32 cellular contexts compared by ENCODE assay signal in genomic region chr4:150725957-150726523, GRCh38.
"Had no signal": no experiment of that assay in that cellular context is flagged by ENCODE, and none has a peak within 500 bp of the region (broad histone marks: within the 10 kb centered on the region; RNA-seq: fewer than 3 reads in every experiment).

No MANE protein-coding gene starts in this region.

- H3K27me3 ChIP-seq: ascending aorta, breast epithelium, cardiac muscle cell, colonic mucosa, dorsolateral prefrontal cortex, esophagus muscularis mucosa, foreskin keratinocyte, gastrocnemius medialis, heart left ventricle had no signal

- H3K9me3 ChIP-seq: colonic mucosa had no signal

- H3K4me3 Mint-ChIP-seq: activated CD4-positive, alpha-beta memory T cell treated with anti-CD3 and anti-CD28 coated beads, Interleukin-2, amount 10 ng/mL, durations not matched to agents 7 days and 5 days; activated CD4-positive, alpha-beta T cell treated with anti-CD3 and anti-CD28 coated beads, Interleukin-2, amount 10 ng/mL, durations not matched to agents 7 days and 5 days; activated naive CD4-positive, alpha-beta T cell treated with anti-CD3 and anti-CD28 coated beads for 36 hours; activated naive CD4-positive, alpha-beta T cell treated with anti-CD3 and anti-CD28 coated beads, Interleukin-2, amount 50 U/mL, for 24 hours; activated naive CD8-positive, alpha-beta T cell treated with anti-CD3 and anti-CD28 coated beads for 36 hours; activated naive CD8-positive, alpha-beta T cell treated with anti-CD3 and anti-CD28 coated beads, Interleukin-2, amount 50 U/mL, for 24 hours; activated T-cell treated with anti-CD3 and anti-CD28 coated beads, Interleukin-2, amount 50 U/mL, for 24 hours; activated T-helper 1 cell treated with anti-CD3 and anti-CD28 coated beads, Interleukin-12 subunit alpha, Interleukin-12 subunit beta, Interleukin-2, Interleukin-4 antibody, amounts not matched to agents 30 ng/mL and 10 ng/mL and 1 ng/mL, durations not matched to agents 14 hours and 24 hours and 36 hours; brain; endodermal cell had no signal

- ATAC-seq: activated naive CD8-positive, alpha-beta T cell treated with anti-CD3 and anti-CD28 coated beads, Interleukin-2, amount 50 U/mL, for 24 hours; foreskin keratinocyte; gastrocnemius medialis; heart left ventricle had no signal

- H3K27ac Mint-ChIP-seq: activated CD4-positive, alpha-beta memory T cell treated with anti-CD3 and anti-CD28 coated beads, Interleukin-2, amount 10 ng/mL, durations not matched to agents 7 days and 5 days; activated CD4-positive, alpha-beta T cell treated with anti-CD3 and anti-CD28 coated beads, Interleukin-2, amount 10 ng/mL, durations not matched to agents 7 days and 5 days; activated naive CD4-positive, alpha-beta T cell treated with anti-CD3 and anti-CD28 coated beads for 36 hours; activated naive CD4-positive, alpha-beta T cell treated with anti-CD3 and anti-CD28 coated beads, Interleukin-2, amount 50 U/mL, for 24 hours; activated naive CD8-positive, alpha-beta T cell treated with anti-CD3 and anti-CD28 coated beads for 36 hours; activated naive CD8-positive, alpha-beta T cell treated with anti-CD3 and anti-CD28 coated beads, Interleukin-2, amount 50 U/mL, for 24 hours; activated T-cell treated with anti-CD3 and anti-CD28 coated beads, Interleukin-2, amount 50 U/mL, for 24 hours; activated T-helper 1 cell treated with anti-CD3 and anti-CD28 coated beads, Interleukin-12 subunit alpha, Interleukin-12 subunit beta, Interleukin-2, Interleukin-4 antibody, amounts not matched to agents 30 ng/mL and 10 ng/mL and 1 ng/mL, durations not matched to agents 14 hours and 24 hours and 36 hours; activated T-helper 2 cell treated with anti-CD3 and anti-CD28 coated beads, Interferon-gamma antibody, Interleukin-2, Interleukin-4, amounts not matched to agents 10 μg/mL and 5 μg/mL and 100 μg/mL, durations not matched to agents 14 hours and 24 hours and 36 hours; brain; endodermal cell had no signal

- H3K27me3 Mint-ChIP-seq: activated CD4-positive, alpha-beta memory T cell treated with anti-CD3 and anti-CD28 coated beads, Interleukin-2, amount 10 ng/mL, durations not matched to agents 7 days and 5 days; activated CD4-positive, alpha-beta T cell treated with anti-CD3 and anti-CD28 coated beads, Interleukin-2, amount 10 ng/mL, durations not matched to agents 7 days and 5 days; activated naive CD4-positive, alpha-beta T cell treated with anti-CD3 and anti-CD28 coated beads, Interleukin-2, amount 50 U/mL, for 24 hours; activated naive CD8-positive, alpha-beta T cell treated with anti-CD3 and anti-CD28 coated beads for 36 hours; activated naive CD8-positive, alpha-beta T cell treated with anti-CD3 and anti-CD28 coated beads, Interleukin-2, amount 50 U/mL, for 24 hours; activated T-cell treated with anti-CD3 and anti-CD28 coated beads, Interleukin-2, amount 50 U/mL, for 24 hours; brain had no signal

- H3K4me3 ChIP-seq: ascending aorta, breast epithelium, cardiac muscle cell, colonic mucosa, dorsolateral prefrontal cortex, esophagus muscularis mucosa, gastrocnemius medialis, heart left ventricle had no signal

- H3K36me3 ChIP-seq: breast epithelium, cardiac muscle cell, colonic mucosa had no signal

- H3K4me1 Mint-ChIP-seq: activated CD4-positive, alpha-beta T cell treated with anti-CD3 and anti-CD28 coated beads, Interleukin-2, amount 10 ng/mL, durations not matched to agents 7 days and 5 days; activated naive CD4-positive, alpha-beta T cell treated with anti-CD3 and anti-CD28 coated beads, Interleukin-2, amount 50 U/mL, for 24 hours; activated naive CD8-positive, alpha-beta T cell treated with anti-CD3 and anti-CD28 coated beads for 36 hours; brain had no signal

- H3K4me1 ChIP-seq: breast epithelium, foreskin keratinocyte had no signal

- H3K27ac ChIP-seq: ascending aorta, breast epithelium, cardiac muscle cell, colonic mucosa, dorsolateral prefrontal cortex, esophagus muscularis mucosa, foreskin keratinocyte, gastrocnemius medialis, heart left ventricle had no signal

- DNase-seq: activated CD4-positive, alpha-beta memory T cell treated with anti-CD3 and anti-CD28 coated beads, Interleukin-2, amount 10 ng/mL, durations not matched to agents 7 days and 5 days; activated CD4-positive, alpha-beta T cell treated with anti-CD3 and anti-CD28 coated beads for 1 hour; activated CD4-positive, alpha-beta T cell treated with anti-CD3 and anti-CD28 coated beads for 4 hours; activated CD4-positive, alpha-beta T cell treated with anti-CD3 and anti-CD28 coated beads, Interleukin-2, amount 10 ng/mL, durations not matched to agents 7 days and 5 days; activated CD4-positive, alpha-beta T cell treated with anti-CD3 and anti-CD28 coated beads, Interleukin-2, amount 50 U/mL, for 4 hours; activated CD8-positive, alpha-beta memory T cell treated with anti-CD3 and anti-CD28 coated beads, Interleukin-2, amount 50 U/mL, for 48 hours; activated effector memory CD4-positive, alpha-beta T cell treated with anti-CD3 and anti-CD28 coated beads, Interleukin-2, amount 50 U/mL, for 16 hours; activated naive CD4-positive, alpha-beta T cell treated with anti-CD3 and anti-CD28 coated beads for 36 hours; activated naive CD8-positive, alpha-beta T cell treated with anti-CD3 and anti-CD28 coated beads for 36 hours; activated naive CD8-positive, alpha-beta T cell treated with anti-CD3 and anti-CD28 coated beads, Interleukin-2, amount 50 U/mL, for 24 hours; activated T-cell treated with anti-CD3 and anti-CD28 coated beads for 4 hours; activated T-cell treated with anti-CD3 and anti-CD28 coated beads, Interleukin-2, amount 50 U/mL, for 24 hours; central memory CD4-positive, alpha-beta T cell; cerebellar nuclear complex; colonic mucosa; dorsolateral prefrontal cortex; effector memory CD4-positive, alpha-beta T cell; endodermal cell; erythroblast; foreskin keratinocyte; gastrocnemius medialis; glutamatergic neuron; heart left ventricle; T-helper 2 cell had no signal
